In the genomic region with DNA sequence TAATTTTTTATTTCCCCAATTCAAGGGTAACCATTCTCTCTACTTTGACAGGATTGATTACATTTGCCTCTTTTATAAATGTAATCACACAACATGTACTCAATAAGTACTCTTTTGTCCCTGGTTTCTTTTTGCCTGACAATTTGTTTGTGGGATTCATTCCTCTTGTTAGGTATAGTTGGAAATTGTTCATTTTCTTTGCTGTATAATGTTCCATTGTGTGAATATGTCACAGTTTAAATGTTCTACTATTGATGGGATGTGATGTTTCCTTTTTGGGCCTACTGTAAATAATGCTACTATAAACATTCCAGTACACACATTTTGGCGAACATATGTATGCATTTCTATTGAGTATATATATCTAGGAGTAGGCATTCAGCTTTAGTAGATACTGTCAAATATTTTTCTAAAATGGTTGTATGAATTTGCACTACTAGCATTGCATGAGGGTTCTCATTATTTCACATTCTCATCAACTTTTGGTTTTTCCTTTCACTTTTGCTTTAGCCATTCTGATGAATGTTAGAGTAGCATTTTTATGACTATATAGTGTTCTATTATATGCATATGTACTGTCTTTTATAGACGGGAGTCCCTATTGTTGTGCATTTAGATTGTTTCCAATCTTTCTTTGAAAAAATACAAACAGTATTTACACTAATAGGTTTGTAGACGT, we compare ENCODE assay signal across 20 cellular contexts. TPM values are rescaled to one million over a fixed set of nuclear protein-coding genes. Genes with fewer than 3 reads are reported as not detected.
DNase-seq lines count a peak whose midpoint lies in the region; ATAC-seq, FAIRE-seq and TF ChIP-seq lines count a peak whose summit lies in the region.
"Had no signal": no experiment of that assay in that cellular context is flagged by ENCODE, and none has a peak within 500 bp of the region (broad histone marks: within the 10 kb centered on the region; RNA-seq: fewer than 3 reads in every experiment).

No MANE protein-coding gene starts in this region.

- H3K27ac ChIP-seq in DND-41 (ENCODE audit: low read length) (no peak overlapping the region), HEK293 (ENCODE audit: extremely low read depth, low read depth, low read length) (no peak overlapping the region), astrocyte (ENCODE audit: low read depth, low read length) (no peak overlapping the region)
- H3K27ac ChIP-seq: 22Rv1, BLaER1, C4-2B had no signal

- H3K9me3 Mint-ChIP-seq in astrocyte (ENCODE audit: unreplicated experiment) = peaks cover 6% of the 10 kb centered on the region

- H3K36me3 ChIP-seq in DND-41 (ENCODE audit: insufficient read depth, low read length) (no peaks in the 10 kb centered on the region), HEK293 (ENCODE audit: control insufficient read depth in 2 of 2, insufficient read depth in 1 of 2, low read length in 2 of 2) (no peaks in the 10 kb centered on the region), astrocyte (ENCODE audit: insufficient read depth, low read length) (no peaks in the 10 kb centered on the region)
- H3K36me3 ChIP-seq: BLaER1, HAP-1 had no signal

- H3K36me3 Mint-ChIP-seq in astrocyte (ENCODE audit: low read depth, unreplicated experiment) = peaks cover 6% of the 10 kb centered on the region
- H3K36me3 Mint-ChIP-seq: CD4-positive, CD25-positive, alpha-beta regulatory T cell; CD8-positive, alpha-beta T cell had no signal

- H4K20me1 ChIP-seq in DND-41 (ENCODE audit: insufficient read depth, low read length) = no peaks in the 10 kb centered on the region
- no peaks in the 10 kb centered on the region for H4K20me1 ChIP-seq in astrocyte (ENCODE audit: insufficient read depth, low read length)
- H4K20me1 ChIP-seq: BLaER1 had no signal

- FAIRE-seq in astrocyte (lab: Jason Lieb, UNC) = no peak
- FAIRE-seq: GM12878, GM18507 had no signal

- H3K27me3 ChIP-seq in DND-41 (ENCODE audit: insufficient read depth, low read length, poor library complexity) (no peaks in the 10 kb centered on the region), astrocyte (ENCODE audit: insufficient read depth, low read length) (no peaks in the 10 kb centered on the region)
- H3K27me3 ChIP-seq: BLaER1 had no signal

- TF ChIP-seq CTCF in DND-41 (IDR thresholded peaks at IDR 0.05; ENCODE audit: borderline replicate concordance, extremely low read depth, low read length, poor library complexity, severe bottlenecking) (no peak), HEK293 (tag by site-specific recombination; IDR thresholded peaks at IDR 0.05) (no peak), astrocyte (IDR thresholded peaks at IDR 0.05; ENCODE audit: insufficient read depth, low read depth, low read length) (no peak)

- no peak overlapping the region for H3K4me2 ChIP-seq in DND-41 (ENCODE audit: insufficient read depth, low read length)
- no peak overlapping the region for H3K4me2 ChIP-seq in astrocyte (ENCODE audit: low read length)
- H3K4me2 ChIP-seq: BLaER1, GM23338 had no signal

- H3K4me1 Mint-ChIP-seq in astrocyte (ENCODE audit: low read depth, unreplicated experiment) = peaks cover 12% of the 10 kb centered on the region
- H3K4me1 Mint-ChIP-seq: B cell; CD4-positive, CD25-positive, alpha-beta regulatory T cell had no signal

- no peak overlapping the region for H3K4me3 ChIP-seq in DND-41 (ENCODE audit: low read depth in 1 of 2, low read length in 2 of 2)
- H3K4me3 ChIP-seq in HEK293 (ENCODE audit: low read depth, low read length) = no peak overlapping the region
- H3K4me3 ChIP-seq in astrocyte (ENCODE audit: insufficient read depth, low read depth, low read length) = no peak overlapping the region
- H3K4me3 ChIP-seq: BLaER1, GM12878, GM23338, HAP-1 had no signal

- H3K4me1 ChIP-seq in DND-41 (ENCODE audit: insufficient read depth, low read length) (no peaks in the 10 kb centered on the region), HEK293 (ENCODE audit: control insufficient read depth, insufficient read depth, low read length) (no peaks in the 10 kb centered on the region), astrocyte (ENCODE audit: insufficient read depth, low read length) (peaks cover 5% of the 10 kb centered on the region)
- H3K4me1 ChIP-seq: BLaER1, Caco-2 had no signal

- H3K9ac ChIP-seq in DND-41 (ENCODE audit: low read depth, low read length) = no peak overlapping the region
- H3K9ac ChIP-seq in astrocyte (ENCODE audit: low read length) = no peak overlapping the region
- H3K9ac ChIP-seq: BLaER1 had no signal

- H3K27ac Mint-ChIP-seq in astrocyte (ENCODE audit: unreplicated experiment) = peak overlapping the region; percentile 11
- H3K27ac Mint-ChIP-seq: B cell; CD4-positive, CD25-positive, alpha-beta regulatory T cell; CD8-positive, alpha-beta T cell; GM23338 had no signal

- POLR2A ChIA-PET in HEK293 (lab: Yijun Ruan, JAX) = no interaction called here

- H2AFZ ChIP-seq in DND-41 (ENCODE audit: low read depth, low read length) = no peak overlapping the region
- no peak overlapping the region for H2AFZ ChIP-seq in astrocyte (ENCODE audit: low read depth, low read length)
- H2AFZ ChIP-seq: GM23338 had no signal

- H3K79me2 ChIP-seq in DND-41 (ENCODE audit: insufficient read depth, low read length) (no peaks in the 10 kb centered on the region), astrocyte (ENCODE audit: insufficient read depth, low read length) (no peaks in the 10 kb centered on the region)

- ATAC-seq in DND-41 (ENCODE audit: insufficient read depth, low read depth) = peak; percentile 60; the same call in 2 of the 3 replicates
- ATAC-seq: CD8-positive, alpha-beta T cell; GM12878; GM23338 had no signal

- no peaks in the 10 kb centered on the region for H3K27me3 Mint-ChIP-seq in astrocyte (ENCODE audit: low read depth, unreplicated experiment)
- H3K27me3 Mint-ChIP-seq: B cell had no signal

- H3K9me3 ChIP-seq in DND-41 (ENCODE audit: insufficient read depth, low read length, severe bottlenecking) (no peaks in the 10 kb centered on the region), HEK293 (ENCODE audit: control insufficient read depth, insufficient read depth, low read depth, low read length) (no peaks in the 10 kb centered on the region), astrocyte (ENCODE audit: insufficient read depth, low read depth, low read length) (no peaks in the 10 kb centered on the region)
- H3K9me3 ChIP-seq: BLaER1, Caco-2, HAP-1 had no signal

- CTCF ChIA-PET in HEK293 (lab: Yijun Ruan, JAX) = no interaction called here

- H3K4me3 Mint-ChIP-seq in astrocyte (ENCODE audit: unreplicated experiment) = no peak overlapping the region
- H3K4me3 Mint-ChIP-seq: B cell; CD4-positive, CD25-positive, alpha-beta regulatory T cell; CD8-positive, alpha-beta T cell; GM23338 had no signal

- no peak for DNase-seq in DND-41
- no peak for DNase-seq in astrocyte (ENCODE audit: low read depth)
- no peak for DNase-seq in kidney tubule cell (ENCODE audit: low spot score)
- DNase-seq in middle frontal gyrus (ENCODE audit: extremely low spot score, low spot score) = no peak
- no peak for DNase-seq in activated CD4-positive, alpha-beta T cell treated with anti-CD3 and anti-CD28 coated beads for 4 hours
- DNase-seq: Caco-2; CD8-positive, alpha-beta T cell; DMS153; EL; GDM1 had no signal

TF ChIP-seq in HEK293, 187 proteins besides CTCF, POLR2A, EP300 and RAD21:
- no peak for TF ChIP-seq ZNF266 (tag by site-specific recombination; IDR thresholded peaks at IDR 0.05; ENCODE audit: low read depth)
- no peak for TF ChIP-seq ZNF792 (tag by site-specific recombination; IDR thresholded peaks at IDR 0.05)
- TF ChIP-seq ZNF274 (IDR thresholded peaks at IDR 0.05; ENCODE audit: low read length) = no peak
- no peak for TF ChIP-seq ZNF274 (tag by site-specific recombination; IDR thresholded peaks at IDR 0.05; ENCODE audit: borderline replicate concordance)
- TF ChIP-seq ZNF214 (tag by site-specific recombination; IDR thresholded peaks at IDR 0.05; ENCODE audit: borderline replicate concordance) = no peak
- no peak for TF ChIP-seq ZNF670 (tag by site-specific recombination; IDR thresholded peaks at IDR 0.05; ENCODE audit: low read depth)
- TF ChIP-seq ZNF146 (tag by site-specific recombination; IDR thresholded peaks at IDR 0.05) = peak; percentile 79
- TF ChIP-seq ZSCAN30 (tag by site-specific recombination; IDR thresholded peaks at IDR 0.05) = no peak
- TF ChIP-seq ZNF776 (tag by site-specific recombination; IDR thresholded peaks at IDR 0.05; ENCODE audit: borderline replicate concordance) = no peak
TF ChIP-seq in HEK293: peak in this region for 1.

RNA-seq across cellular contexts. Expression of gene PRKACB, which starts 35.0 kb away (rescaled TPM):
- 60.7 and 64.9 TPM in 2 replicates for total RNA-seq in astrocyte
